1 cellular context compared by ENCODE assay signal in genomic region chr19:42123765-42124164, GRCh38.
TF ChIP-seq lines count a peak whose summit lies in the region.

No MANE protein-coding gene starts in this region.

TF ChIP-seq in HEK293, 187 proteins besides CTCF, POLR2A, EP300 and RAD21:
- TF ChIP-seq ZNF785 (tag by site-specific recombination; IDR thresholded peaks at IDR 0.05): no peak
- TF ChIP-seq REST (tag by site-specific recombination; IDR thresholded peaks at IDR 0.05): peak; percentile 88
- TF ChIP-seq HOXD13 (CRISPR knock-in tag; IDR thresholded peaks at IDR 0.05; ENCODE audit: borderline replicate concordance): no peak
